Comparison of ENCODE assay signal across 9 cellular contexts in the genomic region with DNA sequence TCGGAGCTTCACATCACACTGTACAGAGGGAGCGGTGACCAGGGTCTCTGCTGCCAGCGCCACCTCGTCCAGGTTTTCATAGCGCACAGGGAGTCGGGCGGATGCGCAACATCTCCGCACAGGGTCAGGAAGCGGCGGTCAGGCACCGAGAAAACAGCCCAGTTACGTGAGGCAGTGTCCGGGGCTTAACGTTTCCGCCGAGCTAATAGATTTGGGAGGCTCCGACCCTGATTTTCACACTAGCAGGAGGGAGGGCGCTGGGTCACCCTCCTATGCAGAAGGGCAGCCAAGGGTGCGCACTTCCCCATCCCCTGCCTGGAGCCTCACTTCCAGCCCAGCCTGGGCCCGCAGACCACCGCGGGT. TPM values are rescaled to one million over a fixed set of nuclear protein-coding genes. Genes with fewer than 3 reads are reported as not detected.
DNase-seq lines count a peak whose midpoint lies in the region; ATAC-seq, FAIRE-seq and TF ChIP-seq lines count a peak whose summit lies in the region.
"Had no signal": no experiment of that assay in that cellular context is flagged by ENCODE, and none has a peak within 500 bp of the region (broad histone marks: within the 10 kb centered on the region; RNA-seq: fewer than 3 reads in every experiment).

No MANE protein-coding gene starts in this region.

- ATAC-seq in A549 (peak; percentile 31 to 53; a peak in 5 of 6 replicates), HG02885 (IDR thresholded peaks at IDR 0.05; ENCODE audit: poor library complexity, unreplicated experiment) (peak; percentile 21), mucosa of descending colon (peak; percentile 48), GM21381 (IDR thresholded peaks at IDR 0.05; ENCODE audit: unreplicated experiment) (no peak)

- H3K36me3 ChIP-seq in bronchial epithelial cell (ENCODE audit: control insufficient read depth, insufficient read depth, low read length): no peaks in the 10 kb centered on the region
- H3K36me3 ChIP-seq in mucosa of descending colon (ENCODE audit: low read depth): no peaks in the 10 kb centered on the region

- H3K4me1 ChIP-seq in A549 (no peaks in the 10 kb centered on the region), mucosa of descending colon (ENCODE audit: low read depth) (peaks cover 9% of the 10 kb centered on the region)

- TF ChIP-seq POLR2A in A549 (IDR thresholded peaks at IDR 0.05; ENCODE audit: low read length): no peak

- peak overlapping the region; percentile 83 for H3K4me3 ChIP-seq in A549
- H3K4me3 ChIP-seq in bronchial epithelial cell (ENCODE audit: low read depth, low read length): peak overlapping the region; percentile 43
- no peak overlapping the region for H3K4me3 ChIP-seq in mucosa of descending colon

- peak overlapping the region; percentile 93 for H3K4me2 ChIP-seq in A549

- no peak for TF ChIP-seq EP300 in A549 (IDR thresholded peaks at IDR 0.05)

- FAIRE-seq in A549 (lab: Jason Lieb, UNC) (no peak), bronchial epithelial cell (lab: Jason Lieb, UNC) (no peak), GM19239 (lab: Jason Lieb, UNC) (no peak)

- H3K27me3 ChIP-seq in bronchial epithelial cell (ENCODE audit: control insufficient read depth, insufficient read depth, low read length): peaks cover 26% of the 10 kb centered on the region

- H3K9me3 ChIP-seq in A549: no peaks in the 10 kb centered on the region
- H3K9me3 ChIP-seq in mucosa of descending colon: no peaks in the 10 kb centered on the region

- no peak for TF ChIP-seq CTCF in A549 (IDR thresholded peaks at IDR 0.05)
- no peak for TF ChIP-seq CTCF in bronchial epithelial cell (IDR thresholded peaks at IDR 0.05; ENCODE audit: insufficient read depth, low read length, severe bottlenecking)
- TF ChIP-seq CTCF in mucosa of descending colon (IDR thresholded peaks at IDR 0.05): no peak

- no peak for TF ChIP-seq RAD21 in A549 (conservative IDR thresholded peaks at IDR 0.05 in 1 of 2, IDR thresholded peaks at IDR 0.05 in 1 of 2)

- POLR2A ChIA-PET in A549 (lab: Yijun Ruan, JAX): interaction anchor here (0.6 kb wide), 1 partner anchor 193 kb away, joined by 6 read pairs; no protein-coding TSS in a partner anchor

- no peak overlapping the region; a peak in 2 of 6 replicates for H3K27ac ChIP-seq in A549

- WGBS in A549 (ENCODE audit: missing lambda C conversion rate): 55% methylated on average over 23 of the region's 23 CpGs

- CTCF ChIA-PET in A549 (lab: Yijun Ruan, JAX): interaction anchor here (0.6 to 1.7 kb wide), 4 partner anchors 10 to 185 kb away, joined by 3 to 7 read pairs (median 4); no protein-coding TSS in a partner anchor

- intact Hi-C loops in mucosa of descending colon (cut with DNase I, micrococcal nuclease): no loop called here

- no peak for DNase-seq in A549 (ENCODE audit: low read depth in 1 of 2, low spot score in 1 of 2)
- no peak for DNase-seq in bronchial epithelial cell (ENCODE audit: low read depth)
- DNase-seq in mucosa of descending colon: no peak
- no peak for DNase-seq in NK-92 treated with Interleukin-12 subunit alpha and Interleukin-12 subunit beta, amount 100 ng/mL, for 24 hours (lab: John Stamatoyannopoulos, UW)
- no peak for DNase-seq in HPDE6-E6E7 (ENCODE audit: extremely low spot score)
- DNase-seq in GM19239 (ENCODE audit: insufficient read length, low spot score): no peak

TF ChIP-seq in A549, 52 proteins besides CTCF, POLR2A, EP300 and RAD21:
- TF ChIP-seq NR3C1 (IDR thresholded peaks at IDR 0.05) (no peak), KDM1A (IDR thresholded peaks at IDR 0.05; ENCODE audit: low read depth) (no peak)
TF ChIP-seq in A549: peak in this region for 0.

RNA-seq across cellular contexts. Expression of a gene that starts 13.7 kb away (rescaled TPM):
- 0.85 and 0.89 TPM in 2 replicates for polyA plus RNA-seq in A549 (2011; rRNA removed)
- 0.69 and 0.91 TPM in 2 replicates for polyA plus RNA-seq in A549 (2012; cell fraction: cytosol; rRNA removed)
- polyA plus RNA-seq in A549 (2012; cell fraction: nucleus; rRNA removed): 4.7 and 5.9 TPM in 2 replicates
- 1.2 to 1.8 TPM (median 1.5 TPM) in 3 replicates for polyA plus RNA-seq in A549 (2017; fragmentation: RNase III; extraction: RNeasy Plus Mini Kit Qiagen cat#74134 plus additional on column Dnase treatment)
- 1.3 and 1.7 TPM in 2 replicates for polyA minus RNA-seq in A549 (2011; rRNA and poly(A)+ RNA removed)
- 0.13 TPM in 1 of 2 replicates, not detected in the other for total RNA-seq in bronchial epithelial cell
- total RNA-seq in mucosa of descending colon: 10 to 100 TPM in 1 of 3 donors, 1 to 10 TPM in 2; 1.2 to 12.7 (median 3.2) TPM
- total RNA-seq: LHCN-M2 had no signal
